Comparison of ENCODE assay signal across 34 cellular contexts in genomic region chr20:20977786-20978185, GRCh38.
"Had no signal": no experiment of that assay in that cellular context is flagged by ENCODE, and none has a peak within 500 bp of the region (broad histone marks: within the 10 kb centered on the region; RNA-seq: fewer than 3 reads in every experiment).

No MANE protein-coding gene starts in this region.

- FAIRE-seq: astrocyte, bronchial epithelial cell had no signal

- ATAC-seq: activated naive CD4-positive, alpha-beta T cell treated with anti-CD3 and anti-CD28 coated beads, Interleukin-2, amount 50 U/mL, for 72 hours; activated naive CD8-positive, alpha-beta T cell treated with anti-CD3 and anti-CD28 coated beads, Interleukin-2, amount 50 U/mL, for 24 hours; activated T-cell treated with anti-CD3 and anti-CD28 coated beads, Interleukin-2, amount 50 U/mL, for 4 hours; activated T-cell treated with anti-CD3 and anti-CD28 coated beads, Interleukin-2, amount 50 U/mL, for 72 hours; activated T-helper 17 cell treated with anti-CD3 and anti-CD28 coated beads, Interleukin-2, amount 50 U/mL, for 72 hours; body of pancreas had no signal

- H3K9me3 ChIP-seq: adrenal gland, ascending aorta, body of pancreas had no signal

- H3K4me3 ChIP-seq: adrenal gland, ascending aorta, body of pancreas, breast epithelium, cardiac muscle cell had no signal

- H3K27me3 ChIP-seq: adrenal gland, ascending aorta, body of pancreas, brain microvascular endothelial cell, breast epithelium, cardiac muscle cell had no signal

- H3K27ac ChIP-seq: adrenal gland, ascending aorta, body of pancreas, brain microvascular endothelial cell, breast epithelium, cardiac muscle cell had no signal

- H3K4me1 ChIP-seq: adrenal gland, ascending aorta, body of pancreas, breast epithelium had no signal

- H3K36me3 ChIP-seq: adrenal gland, ascending aorta, brain microvascular endothelial cell, breast epithelium, cardiac muscle cell had no signal

- DNase-seq: activated effector memory CD4-positive, alpha-beta T cell treated with anti-CD3 and anti-CD28 coated beads, Interleukin-2, amount 50 U/mL, for 16 hours; activated effector memory CD4-positive, alpha-beta T cell treated with Interleukin-2 at 50 U/mL for 16 hours; activated gamma-delta T cell; activated gamma-delta T cell treated with Interleukin-2 at 50 U/mL for 16 hours; activated naive CD4-positive, alpha-beta T cell; activated naive CD4-positive, alpha-beta T cell treated with anti-CD3 and anti-CD28 coated beads for 36 hours; activated naive CD4-positive, alpha-beta T cell treated with anti-CD3 and anti-CD28 coated beads, Interleukin-2, amount 10 ng/mL, durations not matched to agents 7 days and 5 days; activated naive CD4-positive, alpha-beta T cell treated with anti-CD3 and anti-CD28 coated beads, Interleukin-2, amount 50 U/mL, for 16 hours; activated naive CD4-positive, alpha-beta T cell treated with Interleukin-2 at 50 U/mL for 16 hours; activated naive CD8-positive, alpha-beta T cell treated with anti-CD3 and anti-CD28 coated beads for 36 hours; activated naive CD8-positive, alpha-beta T cell treated with anti-CD3 and anti-CD28 coated beads, Interleukin-2, amount 10 ng/mL, durations not matched to agents 7 days and 5 days; activated naive CD8-positive, alpha-beta T cell treated with anti-CD3 and anti-CD28 coated beads, Interleukin-2, amount 50 U/mL, for 24 hours; activated T-cell treated with anti-CD3 and anti-CD28 coated beads, Interleukin-2, amount 50 U/mL, for 1 hour; activated T-cell treated with anti-CD3 and anti-CD28 coated beads, Interleukin-2, amount 50 U/mL, for 24 hours; activated T-cell treated with anti-CD3 and anti-CD28 coated beads, Interleukin-2, amount 50 U/mL, for 4 hours; activated T-cell treated with anti-CD3 and anti-CD28 coated beads, Interleukin-2, amount 50 U/mL, for 48 hours; activated T-cell treated with anti-CD3 and anti-CD28 coated beads, Interleukin-2, amount 50 U/mL, for 72 hours; adrenal gland; amniotic stem cell; amygdala; anterior cingulate cortex; aorta; body of pancreas; brain microvascular endothelial cell; caudate nucleus; central memory CD4-positive, alpha-beta T cell; cerebellar nuclear complex had no signal
